8 cellular contexts compared by ENCODE assay signal in genomic region chr10:43407576-43408330, GRCh38. TPM values are rescaled to one million over a fixed set of nuclear protein-coding genes. Genes with fewer than 3 reads are reported as not detected.
DNase-seq lines count a peak whose midpoint lies in the region; ATAC-seq and TF ChIP-seq lines count a peak whose summit lies in the region.

No MANE protein-coding gene starts in this region.

- ATAC-seq in right cardiac atrium (peak; percentile 82 to 84), aorta (ENCODE audit: low FRiP score) (peak; percentile 89)

- no peaks in the 10 kb centered on the region for H3K9me3 ChIP-seq in right cardiac atrium (ENCODE audit: control insufficient read depth, low read length)
- no peaks in the 10 kb centered on the region for H3K9me3 ChIP-seq in aorta (ENCODE audit: control insufficient read depth, low read length)

- H3K27me3 ChIP-seq in right cardiac atrium (ENCODE audit: control insufficient read depth, insufficient read depth) (no peaks in the 10 kb centered on the region), rectal smooth muscle tissue (ENCODE audit: control insufficient read depth, insufficient read depth, low read length) (no peaks in the 10 kb centered on the region), aorta (ENCODE audit: control insufficient read depth in 1 of 2, insufficient read depth in 2 of 2, low read length in 1 of 2) (no peaks in the 10 kb centered on the region)

- intact Hi-C loops in right cardiac atrium (cut with DNase I): no loop called here
- intact Hi-C loops in aorta (cut with DNase I): no loop called here

- TF ChIP-seq CTCF in GM12873 (IDR thresholded peaks at IDR 0.05; ENCODE audit: insufficient read depth, low read depth, low read length, missing control alignments) (peak; percentile 47), HFFc6 (IDR thresholded peaks at IDR 0.05) (peak; percentile 74)

- H3K27ac Mint-ChIP-seq in HFFc6: peak overlapping the region; percentile 99

- H3K27ac ChIP-seq in angular gyrus (ENCODE audit: low read depth, low read length) (peak overlapping the region; percentile 76), right cardiac atrium (ENCODE audit: low read length) (peak overlapping the region; percentile 96), rectal smooth muscle tissue (ENCODE audit: low read depth, low read length) (peak overlapping the region; percentile 99), aorta (ENCODE audit: low read depth in 1 of 2, low read length in 2 of 2) (peak overlapping the region; percentile 97 to 99)

- H3K27me3 Mint-ChIP-seq in HFFc6 (ENCODE audit: insufficient read depth): peaks cover 10% of the 10 kb centered on the region

- H3K4me1 ChIP-seq in right cardiac atrium (ENCODE audit: control insufficient read depth, insufficient read depth, low read length): peaks cover 3% of the 10 kb centered on the region
- peaks cover 11% of the 10 kb centered on the region for H3K4me1 ChIP-seq in rectal smooth muscle tissue (ENCODE audit: control insufficient read depth, insufficient read depth, low read length)
- peaks cover 0 to 6% of the 10 kb centered on the region in 2 donors for H3K4me1 ChIP-seq in aorta (ENCODE audit: control insufficient read depth in 1 of 2, insufficient read depth in 2 of 2, low read length in 2 of 2)

- H3K9me3 Mint-ChIP-seq in HFFc6: no peaks in the 10 kb centered on the region; the same call in 1 of the 2 replicates

- peaks cover 13% of the 10 kb centered on the region for H3K36me3 Mint-ChIP-seq in HFFc6 (ENCODE audit: low read depth)

- peaks cover 50% of the 10 kb centered on the region for H3K4me1 Mint-ChIP-seq in HFFc6 (ENCODE audit: low read depth)

- 1% methylated on average over 56 of the region's 56 CpGs for WGBS in right cardiac atrium
- WGBS in aorta, 2 donors: 1% methylated on average over 56 of the region's 56 CpGs

- peak overlapping the region; percentile 92 for H3K4me3 Mint-ChIP-seq in HFFc6

- DNase-seq in HFFc6 (peak; percentile 82), MV-4-11 (lab: John Stamatoyannopoulos, UW) (peak; percentile 90), T-helper 1 cell (peak; percentile 76 to 89 (median 80)), right cardiac atrium (peak; percentile 93 to 97 (median 95)), aorta (peak; percentile 95 to 96)

- no peaks in the 10 kb centered on the region for H3K36me3 ChIP-seq in rectal smooth muscle tissue (ENCODE audit: control insufficient read depth, insufficient read depth, low read length)
- H3K36me3 ChIP-seq in aorta (ENCODE audit: control insufficient read depth in 1 of 2, insufficient read depth in 2 of 2, low read length in 1 of 2): no peaks in the 10 kb centered on the region

- H3K4me3 ChIP-seq in right cardiac atrium (ENCODE audit: low read length): peak overlapping the region; percentile 82
- H3K4me3 ChIP-seq in rectal smooth muscle tissue (ENCODE audit: low read length): peak overlapping the region; percentile 79
- H3K4me3 ChIP-seq in aorta (ENCODE audit: low read length in 2 of 2): peak overlapping the region; percentile 78 to 94

- peak overlapping the region; percentile 57 for H3K9ac ChIP-seq in rectal smooth muscle tissue (ENCODE audit: low read length)

RNA-seq across cellular contexts. Expression of gene HNRNPF, which starts 1.2 kb away (rescaled TPM):
- 100 to 1,000 TPM; 133 to 164 (median 159) TPM for total RNA-seq in HFFc6 (2021; fragmentation: NEBNext Ultra II Directional; extraction: Animal tissue kit (Norgen Biotek cat#: 25700))
- total RNA-seq in right cardiac atrium: 10 to 100 TPM; 67.2 to 93.4 (median 77.2) TPM
- polyA plus RNA-seq in right cardiac atrium: 41.6 TPM
- 100 to 1,000 TPM; 103 to 114 TPM for total RNA-seq in aorta
- 10 to 100 TPM; 54.3 to 63.2 TPM for polyA plus RNA-seq in aorta

RNA-seq across cellular contexts. Expression of gene ZNF487, which starts 29.2 kb away (rescaled TPM):
- total RNA-seq in HFFc6 (2021; fragmentation: NEBNext Ultra II Directional; extraction: Animal tissue kit (Norgen Biotek cat#: 25700)): 1 to 10 TPM; 1.6 to 4.2 (median 2.5) TPM
- 1 to 10 TPM; 3.0 to 4.0 (median 3.4) TPM for total RNA-seq in right cardiac atrium
- polyA plus RNA-seq in right cardiac atrium: 4.2 TPM
- 1 to 10 TPM; 5.2 to 7.1 TPM for total RNA-seq in aorta
- polyA plus RNA-seq in aorta: 1 to 10 TPM; 8.8 to 9.4 TPM

RNA-seq across cellular contexts. Expression of gene FXYD4, which starts 36.3 kb away (rescaled TPM):
- total RNA-seq in HFFc6 (2021; fragmentation: NEBNext Ultra II Directional; extraction: Animal tissue kit (Norgen Biotek cat#: 25700)): not detected
- total RNA-seq in right cardiac atrium (not detected), aorta (not detected)
- polyA plus RNA-seq in right cardiac atrium (not detected), aorta (not detected)

Comparison
In these comparisons a context has a peak if more than half of its experiments do, and no peak if none do; other contexts are left out.
1. Peak in every context shown above with its lines: DNase-seq, ATAC-seq, H3K4me3 ChIP-seq and H3K27ac ChIP-seq.